ENCODE assay signal across 8 cellular contexts in genomic region chr15:41811432-41812195, GRCh38. TPM values are rescaled to one million over a fixed set of nuclear protein-coding genes. Genes with fewer than 3 reads are reported as not detected.
DNase-seq lines count a peak whose midpoint lies in the region; ATAC-seq and TF ChIP-seq lines count a peak whose summit lies in the region.

No MANE protein-coding gene starts in this region.

- H3K9me3 ChIP-seq in BLaER1: no peaks in the 10 kb centered on the region
- no peaks in the 10 kb centered on the region for H3K9me3 ChIP-seq in colonic mucosa
- H3K9me3 ChIP-seq in liver (ENCODE audit: control insufficient read depth in 4 of 4, low read length in 3 of 4): no peaks in the 10 kb centered on the region

- peaks cover 12% of the 10 kb centered on the region for H3K36me3 Mint-ChIP-seq in activated CD4-positive, alpha-beta T cell treated with anti-CD3 and anti-CD28 coated beads, Interleukin-2, amount 10 ng/mL, durations not matched to agents 24 days and 14 days (ENCODE audit: low read depth)

- H3K36me3 ChIP-seq in BLaER1 (peaks cover 52% of the 10 kb centered on the region), colonic mucosa (no peaks in the 10 kb centered on the region), liver (ENCODE audit: control insufficient read depth in 4 of 4, insufficient read depth in 3 of 4, low read depth in 1 of 4, low read length in 3 of 4) (peaks cover 0 to 16% (median 2%) of the 10 kb centered on the region in 4 donors)

- TF ChIP-seq RAD21 in liver (IDR thresholded peaks at IDR 0.05): peak; percentile 98 to 99

- no peaks in the 10 kb centered on the region for H3K9me3 Mint-ChIP-seq in activated CD4-positive, alpha-beta T cell treated with anti-CD3 and anti-CD28 coated beads, Interleukin-2, amount 10 ng/mL, durations not matched to agents 24 days and 14 days

- H3K4me2 ChIP-seq in BLaER1: peak overlapping the region; percentile 78

- peak; percentile 48 for DNase-seq in H4 (ENCODE audit: low spot score)
- DNase-seq in NCI-H510A (lab: John Stamatoyannopoulos, UW): peak; percentile 20
- DNase-seq in activated CD4-positive, alpha-beta T cell treated with anti-CD3 and anti-CD28 coated beads, Interleukin-2, amount 10 ng/mL, durations not matched to agents 24 days and 14 days: peak; percentile 92
- DNase-seq in colonic mucosa: peak; percentile 87
- peak; percentile 55 to 60 (median 58) for DNase-seq in stimulated activated CD4-positive, alpha-beta T cell treated with anti-CD3 and anti-CD28 coated beads, TNF-alpha, amount 100 ng/mL, for 4 hours (ENCODE audit: low read depth in 3 of 3)

- H3K4me3 Mint-ChIP-seq in activated CD4-positive, alpha-beta T cell treated with anti-CD3 and anti-CD28 coated beads, Interleukin-2, amount 10 ng/mL, durations not matched to agents 24 days and 14 days: no peak overlapping the region

- 50% methylated on average over 18 of the region's 18 CpGs for WGBS in liver

- H3K27ac ChIP-seq in BLaER1 (no peak overlapping the region), colonic mucosa (no peak overlapping the region), liver (ENCODE audit: low read depth in 1 of 2, low read length in 2 of 2) (no peak overlapping the region)

- ATAC-seq in GM18520 (IDR thresholded peaks at IDR 0.05; ENCODE audit: unreplicated experiment): no peak

- H4K20me1 ChIP-seq in BLaER1: no peaks in the 10 kb centered on the region; the same call in 1 of the 2 replicates

- intact Hi-C loops in activated CD4-positive, alpha-beta T cell treated with anti-CD3 and anti-CD28 coated beads, Interleukin-2, amount 10 ng/mL, durations not matched to agents 24 days and 14 days (cut with micrococcal nuclease): loop anchor here (1.0 to 5.0 kb wide), 6 partner anchors 37 to 345 kb away; partner anchors contain the start of gene MAPKBP1
- intact Hi-C loops in colonic mucosa (cut with DNase I): loop anchor here (5.0 kb wide), 2 partner anchors 39 to 209 kb away; partner anchors contain the start of gene MAPKBP1

- H3K4me1 Mint-ChIP-seq in activated CD4-positive, alpha-beta T cell treated with anti-CD3 and anti-CD28 coated beads, Interleukin-2, amount 10 ng/mL, durations not matched to agents 24 days and 14 days: peaks cover 19% of the 10 kb centered on the region

- peak overlapping the region; percentile 20 for H3K27ac Mint-ChIP-seq in activated CD4-positive, alpha-beta T cell treated with anti-CD3 and anti-CD28 coated beads, Interleukin-2, amount 10 ng/mL, durations not matched to agents 24 days and 14 days

- no peak overlapping the region for H3K4me3 ChIP-seq in BLaER1
- no peak overlapping the region for H3K4me3 ChIP-seq in colonic mucosa
- no peak overlapping the region for H3K4me3 ChIP-seq in liver (ENCODE audit: low read depth in 1 of 3, low read length in 3 of 3)

- H3K4me1 ChIP-seq in BLaER1 (peaks cover 49% of the 10 kb centered on the region), colonic mucosa (no peaks in the 10 kb centered on the region), liver (ENCODE audit: control insufficient read depth in 4 of 4, insufficient read depth in 4 of 4, low read length in 3 of 4) (no peaks in the 10 kb centered on the region)

- H3K27me3 ChIP-seq in BLaER1: no peaks in the 10 kb centered on the region
- no peaks in the 10 kb centered on the region for H3K27me3 ChIP-seq in colonic mucosa
- H3K27me3 ChIP-seq in liver (ENCODE audit: control insufficient read depth in 4 of 4, insufficient read depth in 4 of 4, low read length in 3 of 4): no peaks in the 10 kb centered on the region

- no peaks in the 10 kb centered on the region for H3K27me3 Mint-ChIP-seq in activated CD4-positive, alpha-beta T cell treated with anti-CD3 and anti-CD28 coated beads, Interleukin-2, amount 10 ng/mL, durations not matched to agents 24 days and 14 days

- H3K9ac ChIP-seq in BLaER1: no peak overlapping the region
- no peak overlapping the region for H3K9ac ChIP-seq in colonic mucosa (ENCODE audit: low read depth in 2 of 2, low read length in 2 of 2)
- H3K9ac ChIP-seq in liver (ENCODE audit: low read depth in 1 of 2, low read length in 2 of 2): no peak overlapping the region

- TF ChIP-seq CTCF in colonic mucosa (IDR thresholded peaks at IDR 0.05): peak; percentile 80
- peak; percentile 89 for TF ChIP-seq CTCF in liver (IDR thresholded peaks at IDR 0.05; ENCODE audit: low read depth, low read length, missing input control)

TF ChIP-seq in liver, 16 proteins besides CTCF, POLR2A, EP300 and RAD21:
- TF ChIP-seq SP1 (IDR thresholded peaks at IDR 0.05) (no peak), REST (IDR thresholded peaks at IDR 0.05) (no peak), FOXA1 (IDR thresholded peaks at IDR 0.05) (no peak), ZBTB33 (IDR thresholded peaks at IDR 0.05) (no peak)

RNA-seq across cellular contexts. Expression of gene JMJD7, which starts 16.3 kb away (rescaled TPM):
- 9.2 and 9.4 TPM in 2 replicates for total RNA-seq in H4 (2014; rRNA removed; shearing (Covaris generic))
- 18.3 and 20.1 TPM in 2 replicates for total RNA-seq in activated CD4-positive, alpha-beta T cell treated with anti-CD3 and anti-CD28 coated beads, Interleukin-2, amount 10 ng/mL, durations not matched to agents 24 days and 14 days
- 10 to 100 TPM in 1 of 2 donors, 1 to 10 TPM in 1; 7.8 to 11.8 TPM for total RNA-seq in colonic mucosa
- total RNA-seq in liver: 1 to 10 TPM in 1 of 2 donors, under 1 TPM in 1; 0.75 to 4.9 TPM
- 1 to 10 TPM; 5.9 TPM for polyA plus RNA-seq in liver

RNA-seq across cellular contexts. Expression of gene PLA2G4B, which starts 27.0 kb away (rescaled TPM):
- total RNA-seq in H4 (2014; rRNA removed; shearing (Covaris generic)): 0.62 TPM in 1 of 2 replicates, not detected in the other
- total RNA-seq in activated CD4-positive, alpha-beta T cell treated with anti-CD3 and anti-CD28 coated beads, Interleukin-2, amount 10 ng/mL, durations not matched to agents 24 days and 14 days: 8.5 and 8.8 TPM in 2 replicates
- total RNA-seq in colonic mucosa (1 to 10 TPM; 2.2 to 6.2 TPM), liver (1 to 10 TPM in 1 of 2 donors, under 1 TPM in 1; 0.33 to 3.2 TPM)
- polyA plus RNA-seq in liver: 1 to 10 TPM; 1.4 to 3.6 TPM

RNA-seq across cellular contexts. Expression of gene MAPKBP1, which starts 37.3 kb away (rescaled TPM):
- 4.1 and 4.4 TPM in 2 replicates for total RNA-seq in H4 (2014; rRNA removed; shearing (Covaris generic))
- 24.8 and 27.1 TPM in 2 replicates for total RNA-seq in activated CD4-positive, alpha-beta T cell treated with anti-CD3 and anti-CD28 coated beads, Interleukin-2, amount 10 ng/mL, durations not matched to agents 24 days and 14 days
- total RNA-seq in colonic mucosa (10 to 100 TPM in 1 of 2 donors, 1 to 10 TPM in 1; 9.0 to 14.6 TPM), liver (10 to 100 TPM in 1 of 2 donors, 1 to 10 TPM in 1; 3.7 to 10.3 TPM)
- polyA plus RNA-seq in liver: 1 to 10 TPM in 1 of 2 donors, under 1 TPM in 1; 0.89 to 1.7 TPM

Comparison
In these comparisons a context has a peak if more than half of its experiments do, and no peak if none do; other contexts are left out.
1. DNase-seq: peak in every context shown above with its lines; median percentile 92 in activated CD4-positive, alpha-beta T cell treated with anti-CD3 and anti-CD28 coated beads, Interleukin-2, amount 10 ng/mL, durations not matched to agents 24 days and 14 days; 87 in colonic mucosa; 58 in stimulated activated CD4-positive, alpha-beta T cell treated with anti-CD3 and anti-CD28 coated beads, TNF-alpha, amount 100 ng/mL, for 4 hours; 48 in H4; 20 in NCI-H510A.